Comparison of ENCODE assay signal across 21 cellular contexts in genomic region chr7:156219307-156220077, GRCh38.
"Had no signal": no experiment of that assay in that cellular context is flagged by ENCODE, and none has a peak within 500 bp of the region (broad histone marks: within the 10 kb centered on the region; RNA-seq: fewer than 3 reads in every experiment).

No MANE protein-coding gene starts in this region.

- H3K27ac ChIP-seq: spleen, tibial artery had no signal

- H3K4me3 ChIP-seq: spleen, tibial artery had no signal

- H3K27me3 ChIP-seq: spleen, tibial artery had no signal

- ATAC-seq: activated CD4-positive, alpha-beta T cell treated with anti-CD3 and anti-CD28 coated beads for 36 hours; activated naive CD8-positive, alpha-beta T cell treated with anti-CD3 and anti-CD28 coated beads, Interleukin-2, amount 50 U/mL, for 24 hours; naive thymus-derived CD4-positive, alpha-beta T cell; T-cell; WTC11 had no signal

- H3K36me3 ChIP-seq: spleen, tibial artery had no signal

- H3K4me1 ChIP-seq: spleen, tibial artery had no signal

- FAIRE-seq: colon, endometrium, frontal cortex, kidney had no signal

- DNase-seq: activated CD4-positive, alpha-beta T cell treated with anti-CD3 and anti-CD28 coated beads for 36 hours; activated CD4-positive, alpha-beta T cell treated with anti-CD3 and anti-CD28 coated beads, Interleukin-2, amount 50 U/mL, for 48 hours; activated naive CD4-positive, alpha-beta T cell treated with anti-CD3 and anti-CD28 coated beads, Interleukin-2, amount 10 ng/mL, durations not matched to agents 7 days and 5 days; activated naive CD8-positive, alpha-beta T cell treated with anti-CD3 and anti-CD28 coated beads, Interleukin-2, amount 50 U/mL, for 24 hours; activated T-cell treated with anti-CD3 and anti-CD28 coated beads, Interleukin-2, amount 50 U/mL, for 24 hours; anterior cingulate cortex; central memory CD4-positive, alpha-beta T cell; erythroblast; kidney; mesenchymal stem cell; naive thymus-derived CD4-positive, alpha-beta T cell; spleen; stimulated activated CD8-positive, alpha-beta memory T cell treated with anti-CD3 and anti-CD28 coated beads, Interleukin-4, amount 100 ng/mL, for 48 hours; stimulated activated naive CD4-positive, alpha-beta T cell treated with Interleukin-2 at 50 U/mL for 16 hours; substantia nigra; tibial artery had no signal

- H3K9me3 ChIP-seq: tibial artery had no signal
